ENCODE assay signal across 9 cellular contexts in genomic region chr7:45026984-45027773, GRCh38. TPM values are rescaled to one million over a fixed set of nuclear protein-coding genes. Genes with fewer than 3 reads are reported as not detected.
DNase-seq lines count a peak whose midpoint lies in the region; ATAC-seq lines count a peak whose summit lies in the region.
"Had no signal": no experiment of that assay in that cellular context is flagged by ENCODE, and none has a peak within 500 bp of the region (broad histone marks: within the 10 kb centered on the region; RNA-seq: fewer than 3 reads in every experiment).

No MANE protein-coding gene starts in this region.

- peak overlapping the region; percentile 99 for H3K27ac Mint-ChIP-seq in activated T-helper 17 cell treated with anti-CD3 and anti-CD28 coated beads, Interleukin-2, amount 50 U/mL, for 72 hours

- in situ Hi-C loops in KBM-7 (cut with MboI; ENCODE audit: low pct_unique_long_range_greater_than_20kb, low sequenced_read_pairs), result no loop called here

- H3K27me3 ChIP-seq in layer of hippocampus (ENCODE audit: control insufficient read depth, insufficient read depth, low read length), result no peaks in the 10 kb centered on the region

- H3K9me3 Mint-ChIP-seq in activated T-helper 17 cell treated with anti-CD3 and anti-CD28 coated beads, Interleukin-2, amount 50 U/mL, for 72 hours, result peaks cover 5% of the 10 kb centered on the region

- ATAC-seq in activated T-helper 17 cell treated with anti-CD3 and anti-CD28 coated beads, Interleukin-2, amount 50 U/mL, for 72 hours (replicated peaks), result peak; percentile 50
- no peak for ATAC-seq in GM21367 (IDR thresholded peaks at IDR 0.05; ENCODE audit: unreplicated experiment)
- ATAC-seq: A549 had no signal

- no peaks in the 10 kb centered on the region for H3K27me3 Mint-ChIP-seq in activated T-helper 17 cell treated with anti-CD3 and anti-CD28 coated beads, Interleukin-2, amount 50 U/mL, for 72 hours

- peaks cover 63% of the 10 kb centered on the region for H3K4me1 Mint-ChIP-seq in activated T-helper 17 cell treated with anti-CD3 and anti-CD28 coated beads, Interleukin-2, amount 50 U/mL, for 72 hours

- H3K36me3 Mint-ChIP-seq in activated T-helper 17 cell treated with anti-CD3 and anti-CD28 coated beads, Interleukin-2, amount 50 U/mL, for 72 hours (ENCODE audit: low read depth), result peaks cover 70% of the 10 kb centered on the region

- H3K27ac ChIP-seq in layer of hippocampus (ENCODE audit: low read depth, low read length), result peak overlapping the region; percentile 46
- H3K27ac ChIP-seq: A549 had no signal

- H3K4me3 Mint-ChIP-seq in activated T-helper 17 cell treated with anti-CD3 and anti-CD28 coated beads, Interleukin-2, amount 50 U/mL, for 72 hours, result peak overlapping the region; percentile 100

- DNase-seq in NCI-H2171 treated with DMSO at 0.1 percent for 48 hours (lab: John Stamatoyannopoulos, UW) (peak; percentile 9), NCI-H2171 (lab: John Stamatoyannopoulos, UW) (no peak), KBM-7 (peak; percentile 95), dedifferentiated amniotic fluid mesenchymal stem cell (ENCODE audit: extremely low spot score) (no peak), amniotic stem cell (lab: John Stamatoyannopoulos, UW) (no peak)

RNA-seq across cellular contexts. Expression of gene CCM2, which starts 27.2 kb away (rescaled TPM):
- total RNA-seq in activated T-helper 17 cell treated with anti-CD3 and anti-CD28 coated beads, Interleukin-2, amount 50 U/mL, for 72 hours, result 10 to 100 TPM; 69.8 to 79.3 TPM

RNA-seq across cellular contexts. Expression of gene MYO1G, which starts 48.4 kb away (rescaled TPM):
- 100 to 1,000 TPM; 316 to 649 TPM for total RNA-seq in activated T-helper 17 cell treated with anti-CD3 and anti-CD28 coated beads, Interleukin-2, amount 50 U/mL, for 72 hours

Comparison
In these comparisons a context has a peak if more than half of its experiments do, and no peak if none do; other contexts are left out.
1. DNase-seq: peak in NCI-H2171 treated with DMSO at 0.1 percent for 48 hours (single experiment) and KBM-7 (single experiment); none in NCI-H2171 (single experiment), dedifferentiated amniotic fluid mesenchymal stem cell (single experiment) and amniotic stem cell (single experiment).